ENCODE assay signal across 10 cellular contexts in the genomic region with DNA sequence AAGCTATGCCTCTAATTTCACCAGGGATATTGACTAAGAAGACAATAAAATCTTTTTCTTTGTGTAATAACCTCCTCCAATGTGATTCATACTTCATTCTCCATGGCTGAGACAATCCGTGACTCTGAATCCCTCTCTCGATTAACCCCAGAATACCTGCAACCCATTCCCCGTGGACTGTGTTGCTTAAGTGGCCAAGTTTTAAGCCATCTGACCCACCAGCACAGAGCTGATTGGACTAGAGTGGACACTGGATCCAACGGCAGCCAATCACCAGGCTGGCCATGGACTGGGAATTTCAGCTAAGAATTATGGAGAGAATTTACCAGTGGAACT. TPM values are rescaled to one million over a fixed set of nuclear protein-coding genes. Genes with fewer than 3 reads are reported as not detected.
A peak's percentile ranks its signal among the peaks of the same experiment; 100 is the strongest.
DNase-seq lines count a peak whose midpoint lies in the region; ATAC-seq, FAIRE-seq and TF ChIP-seq lines count a peak whose summit lies in the region.
"Had no signal": no experiment of that assay in that cellular context is flagged by ENCODE, and none has a peak within 500 bp of the region (broad histone marks: within the 10 kb centered on the region; RNA-seq: fewer than 3 reads in every experiment).

No MANE protein-coding gene starts in this region.

- ATAC-seq in natural killer cell, result no peak
- no peak for ATAC-seq in natural killer cell treated with Interleukin-12 subunit alpha and Interleukin-12 subunit beta and Interleukin-15 and Interleukin-18, amount 100 ng/mL, for 72 hours
- no peak for ATAC-seq in naive thymus-derived CD4-positive, alpha-beta T cell
- no peak for ATAC-seq in HG03457 (IDR thresholded peaks at IDR 0.05; ENCODE audit: unreplicated experiment)
- ATAC-seq in mucosa of descending colon, result no peak

- intact Hi-C loops in natural killer cell (cut with micrococcal nuclease) (no loop called here), vagina (cut with DNase I) (no loop called here), mucosa of descending colon (cut with DNase I, micrococcal nuclease) (no loop called here)
- intact Hi-C loops in naive thymus-derived CD4-positive, alpha-beta T cell (cut with micrococcal nuclease), result no loop called here

- WGBS in H1 (ENCODE audit: extremely low coverage in 1 of 2, insufficient coverage in 1 of 2, insufficient read length in 1 of 2, insufficient replicate concordance in 2 of 2, low coverage in 1 of 2, low lambda C conversion rate in 2 of 2, missing lambda C conversion rate in 1 of 2), 2 experiments, result 87% methylated on average over 4 of the region's 4 CpGs; no CpG with 5 or more reads in 1 of the 2 experiments

- H3K14ac ChIP-seq in H1 (ENCODE audit: insufficient read length), result no peak overlapping the region

- H3K4me1 ChIP-seq in H1 (replicated peaks in 1 of 4; ENCODE audit: control insufficient read depth in 3 of 4, insufficient read depth in 4 of 4, low read length in 3 of 4), result peaks cover 11 to 25% (median 17%) of the 10 kb centered on the region in 4 experiments
- H3K4me1 ChIP-seq in naive thymus-derived CD4-positive, alpha-beta T cell (ENCODE audit: control insufficient read depth in 2 of 2, insufficient read depth in 2 of 2, low read length in 2 of 2), result peaks cover 0 to 3% of the 10 kb centered on the region in 2 donors
- H3K4me1 ChIP-seq in vagina, result peaks cover 46% of the 10 kb centered on the region
- H3K4me1 ChIP-seq in mucosa of descending colon (ENCODE audit: low read depth), result peaks cover 7% of the 10 kb centered on the region

- no peaks in the 10 kb centered on the region for H3K79me2 ChIP-seq in H1 (ENCODE audit: control insufficient read depth in 1 of 2, insufficient read depth in 2 of 2, low read length in 2 of 2)

- no peak overlapping the region for H4K8ac ChIP-seq in H1 (ENCODE audit: extremely low read depth, insufficient read depth, low read length)

- H3K56ac ChIP-seq in H1 (replicated peaks; ENCODE audit: insufficient read length, low read depth, low read length), result no peak overlapping the region

- H2AFZ ChIP-seq in H1 (ENCODE audit: low read length), result no peak overlapping the region

- H3K23ac ChIP-seq in H1 (ENCODE audit: insufficient read length), result no peak overlapping the region

- H3K27me3 ChIP-seq in H1 (replicated peaks in 1 of 4; ENCODE audit: control insufficient read depth in 3 of 4, extremely low read depth in 1 of 4, insufficient read depth in 3 of 4, low read length in 3 of 4) (no peaks in the 10 kb centered on the region), vagina (no peaks in the 10 kb centered on the region)
- no peaks in the 10 kb centered on the region for H3K27me3 ChIP-seq in naive thymus-derived CD4-positive, alpha-beta T cell (ENCODE audit: control insufficient read depth in 2 of 2, insufficient read depth in 2 of 2, low read length in 2 of 2)

- no peak overlapping the region; a peak in 1 of 7 replicates for H3K9ac ChIP-seq in H1 (replicated peaks in 1 of 4; ENCODE audit: extremely low read depth in 1 of 4, low read depth in 3 of 4, low read length in 3 of 4)

- H2BK120ac ChIP-seq in H1 (replicated peaks; ENCODE audit: low read depth, low read length), result peak overlapping the region; percentile 17

- H3K36me3 Mint-ChIP-seq in natural killer cell, result peaks cover 6% of the 10 kb centered on the region
- H3K36me3 Mint-ChIP-seq in natural killer cell treated with Interleukin-12 subunit alpha and Interleukin-12 subunit beta and Interleukin-15 and Interleukin-18, amount 100 ng/mL, for 72 hours, result no peaks in the 10 kb centered on the region
- H3K36me3 Mint-ChIP-seq in naive thymus-derived CD4-positive, alpha-beta T cell, result peaks cover 0 to 25% (median 5%) of the 10 kb centered on the region in 5 donors
- H3K36me3 Mint-ChIP-seq: activated naive CD4-positive, alpha-beta T cell treated with anti-CD3 and anti-CD28 coated beads, Interleukin-2, amount 50 U/mL, for 24 hours had no signal

- H3K18ac ChIP-seq in H1 (ENCODE audit: extremely low read depth, low read length), result peak overlapping the region; percentile 96

- H4K91ac ChIP-seq in H1 (replicated peaks; ENCODE audit: insufficient read length, low read length), result peak overlapping the region; percentile 63

- H2BK15ac ChIP-seq in H1 (ENCODE audit: low read length), result peak overlapping the region; percentile 89; the same call in 1 of the 2 replicates

- FAIRE-seq in H1 (lab: Jason Lieb, UNC), result no peak
- FAIRE-seq: GM12891 had no signal

- no peak for TF ChIP-seq EP300 in H1 (IDR thresholded peaks at IDR 0.05; ENCODE audit: borderline replicate concordance in 1 of 2, low read depth in 2 of 2, low read length in 2 of 2)

- no peaks in the 10 kb centered on the region for H3K9me3 Mint-ChIP-seq in natural killer cell
- H3K9me3 Mint-ChIP-seq in natural killer cell treated with Interleukin-12 subunit alpha and Interleukin-12 subunit beta and Interleukin-15 and Interleukin-18, amount 100 ng/mL, for 72 hours, result no peaks in the 10 kb centered on the region
- H3K9me3 Mint-ChIP-seq in naive thymus-derived CD4-positive, alpha-beta T cell, result no peaks in the 10 kb centered on the region
- H3K9me3 Mint-ChIP-seq: activated naive CD4-positive, alpha-beta T cell treated with anti-CD3 and anti-CD28 coated beads, Interleukin-2, amount 50 U/mL, for 24 hours had no signal

- H2BK20ac ChIP-seq in H1 (ENCODE audit: low read length), result peak overlapping the region; percentile 97

- no peak for DNase-seq in natural killer cell
- no peak for DNase-seq in natural killer cell treated with Interleukin-12 subunit alpha and Interleukin-12 subunit beta and Interleukin-15 and Interleukin-18, amount 100 ng/mL, for 72 hours (ENCODE audit: low spot score)
- DNase-seq in H1 (ENCODE audit: low read depth in 1 of 2, low spot score in 2 of 2), result no peak
- no peak for DNase-seq in naive thymus-derived CD4-positive, alpha-beta T cell
- no peak for DNase-seq in vagina (ENCODE audit: extremely low spot score in 2 of 2)
- no peak for DNase-seq in MV-4-11 (lab: John Stamatoyannopoulos, UW)
- no peak for DNase-seq in mucosa of descending colon

- H3K23me2 ChIP-seq in H1 (ENCODE audit: low read depth, low read length), result peaks cover 2% of the 10 kb centered on the region; the same call in 1 of the 2 replicates

- H3K27ac ChIP-seq in H1 (ENCODE audit: low read depth, low read length) (peak overlapping the region; percentile 74; the same call in 1 of the 2 replicates), vagina (peak overlapping the region; percentile 89)
- H3K27ac ChIP-seq in naive thymus-derived CD4-positive, alpha-beta T cell (ENCODE audit: low read depth, low read length), result no peak overlapping the region

- TF ChIP-seq POLR2A in H1 (IDR thresholded peaks at IDR 0.05; ENCODE audit: control extremely low read depth in 1 of 2, low read depth in 2 of 2, low read length in 2 of 2) (no peak), vagina (IDR thresholded peaks at IDR 0.05) (no peak)

- H3K4me3 Mint-ChIP-seq in natural killer cell, result no peak overlapping the region
- H3K4me3 Mint-ChIP-seq in natural killer cell treated with Interleukin-12 subunit alpha and Interleukin-12 subunit beta and Interleukin-15 and Interleukin-18, amount 100 ng/mL, for 72 hours, result no peak overlapping the region
- no peak overlapping the region for H3K4me3 Mint-ChIP-seq in naive thymus-derived CD4-positive, alpha-beta T cell
- H3K4me3 Mint-ChIP-seq: activated naive CD4-positive, alpha-beta T cell treated with anti-CD3 and anti-CD28 coated beads, Interleukin-2, amount 50 U/mL, for 24 hours had no signal

- no peaks in the 10 kb centered on the region for H4K20me1 ChIP-seq in H1 (replicated peaks in 1 of 2; ENCODE audit: control insufficient read depth in 1 of 2, insufficient read depth in 2 of 2, low read length in 2 of 2)

- CTCF ChIA-PET in H1 (lab: Charles Lee; ENCODE audit: partially characterized antibody), result interaction anchor here (0.7 to 10.2 kb wide), 18 partner anchors 8 to 209 kb away, joined by 3 to 153 read pairs (median 5); a partner anchor contains a TSS
- CTCF ChIA-PET in naive thymus-derived CD4-positive, alpha-beta T cell (lab: Charles Lee), result interaction anchor here (1.0 to 9.8 kb wide), 5 partner anchors 9 to 61 kb away, joined by 3 to 270 read pairs (median 4); no protein-coding TSS in a partner anchor

- TF ChIP-seq RAD21 in H1 (IDR thresholded peaks at IDR 0.05 in 1 of 2, conservative IDR thresholded peaks at IDR 0.05 in 1 of 2; ENCODE audit: low read depth in 2 of 2, low read length in 2 of 2), result no peak

- peak overlapping the region; percentile 9 to 31 for H3K27ac Mint-ChIP-seq in natural killer cell
- H3K27ac Mint-ChIP-seq in natural killer cell treated with Interleukin-12 subunit alpha and Interleukin-12 subunit beta and Interleukin-15 and Interleukin-18, amount 100 ng/mL, for 72 hours, result no peak overlapping the region
- peak overlapping the region in 5 of 9 donors; percentile 39 to 58 (median 41) for H3K27ac Mint-ChIP-seq in naive thymus-derived CD4-positive, alpha-beta T cell
- H3K27ac Mint-ChIP-seq: activated naive CD4-positive, alpha-beta T cell treated with anti-CD3 and anti-CD28 coated beads, Interleukin-2, amount 50 U/mL, for 24 hours had no signal

- peak overlapping the region; percentile 99 for H2BK12ac ChIP-seq in H1 (ENCODE audit: low read depth, low read length)

- H2AK5ac ChIP-seq in H1 (ENCODE audit: low read depth, low read length), result no peak overlapping the region

- peak overlapping the region in 1 of 4 experiments; percentile 37; a peak in 1 of 8 replicates for H3K4me3 ChIP-seq in H1 (ENCODE audit: extremely low read depth in 1 of 4, insufficient read depth in 2 of 4, low read depth in 3 of 4, low read length in 4 of 4)
- no peak overlapping the region for H3K4me3 ChIP-seq in naive thymus-derived CD4-positive, alpha-beta T cell (ENCODE audit: low read length)
- H3K4me3 ChIP-seq in vagina, result no peak overlapping the region
- H3K4me3 ChIP-seq in mucosa of descending colon, result no peak overlapping the region

- H3K27me3 Mint-ChIP-seq in natural killer cell (ENCODE audit: low read depth in 2 of 2), result peaks cover 0 to 2% of the 10 kb centered on the region in 2 donors
- no peaks in the 10 kb centered on the region for H3K27me3 Mint-ChIP-seq in natural killer cell treated with Interleukin-12 subunit alpha and Interleukin-12 subunit beta and Interleukin-15 and Interleukin-18, amount 100 ng/mL, for 72 hours
- peaks cover 0 to 8% (median 0%) of the 10 kb centered on the region in 5 donors for H3K27me3 Mint-ChIP-seq in naive thymus-derived CD4-positive, alpha-beta T cell
- H3K27me3 Mint-ChIP-seq: activated naive CD4-positive, alpha-beta T cell treated with anti-CD3 and anti-CD28 coated beads, Interleukin-2, amount 50 U/mL, for 24 hours had no signal

- peak overlapping the region; percentile 93 for H2BK5ac ChIP-seq in H1 (ENCODE audit: low read depth, low read length)

- H3K4me1 Mint-ChIP-seq in natural killer cell, result peaks cover 16 to 34% of the 10 kb centered on the region in 2 donors
- H3K4me1 Mint-ChIP-seq in natural killer cell treated with Interleukin-12 subunit alpha and Interleukin-12 subunit beta and Interleukin-15 and Interleukin-18, amount 100 ng/mL, for 72 hours (ENCODE audit: low read depth in 2 of 2), result peaks cover 12% of the 10 kb centered on the region in 2 donors
- H3K4me1 Mint-ChIP-seq in naive thymus-derived CD4-positive, alpha-beta T cell, result peaks cover 4 to 25% (median 10%) of the 10 kb centered on the region in 7 donors

- peak overlapping the region; percentile 60 to 62; a peak in 3 of 4 replicates for H3K4me2 ChIP-seq in H1 (ENCODE audit: insufficient read depth in 1 of 2, low read depth in 2 of 2, low read length in 2 of 2)

- H3K79me1 ChIP-seq in H1 (ENCODE audit: low read depth, low read length), result no peaks in the 10 kb centered on the region

- POLR2A ChIA-PET in H1 (lab: Charles Lee; ENCODE audit: partially characterized antibody), result interaction anchor here (0.7 to 4.4 kb wide), 14 partner anchors 14 to 128 kb away, joined by 3 to 25 read pairs (median 5); a partner anchor contains a TSS
- POLR2A ChIA-PET in naive thymus-derived CD4-positive, alpha-beta T cell (lab: Charles Lee), result interaction anchor here (0.7 to 1.6 kb wide), 6 partner anchors 8 to 129 kb away, joined by 3 to 6 read pairs (median 4); no protein-coding TSS in a partner anchor

- no peaks in the 10 kb centered on the region for H3K9me3 ChIP-seq in H1 (ENCODE audit: insufficient read depth in 2 of 2, low read depth in 1 of 2, low read length in 1 of 2)
- no peaks in the 10 kb centered on the region for H3K9me3 ChIP-seq in naive thymus-derived CD4-positive, alpha-beta T cell (ENCODE audit: control insufficient read depth in 2 of 3, low read length in 3 of 3)
- no peaks in the 10 kb centered on the region for H3K9me3 ChIP-seq in vagina
- no peaks in the 10 kb centered on the region for H3K9me3 ChIP-seq in mucosa of descending colon

- no peak for TF ChIP-seq CTCF in natural killer cell (IDR thresholded peaks at IDR 0.05)
- no peak for TF ChIP-seq CTCF in H1 (IDR thresholded peaks at IDR 0.05; ENCODE audit: control extremely low read depth in 1 of 3, insufficient read depth in 1 of 3, low read depth in 1 of 3, low read length in 3 of 3)
- TF ChIP-seq CTCF in vagina (IDR thresholded peaks at IDR 0.05), result no peak
- TF ChIP-seq CTCF in mucosa of descending colon (IDR thresholded peaks at IDR 0.05), result no peak

- H4K5ac ChIP-seq in H1 (ENCODE audit: insufficient read length, low read depth, low read length), result no peak overlapping the region

- H3K36me3 ChIP-seq in H1 (ENCODE audit: control insufficient read depth in 2 of 4, insufficient read depth in 4 of 4, low read length in 3 of 4) (no peaks in the 10 kb centered on the region), vagina (no peaks in the 10 kb centered on the region), mucosa of descending colon (ENCODE audit: low read depth) (no peaks in the 10 kb centered on the region)
- H3K36me3 ChIP-seq in naive thymus-derived CD4-positive, alpha-beta T cell (ENCODE audit: control insufficient read depth in 2 of 3, insufficient read depth in 3 of 3, low read length in 3 of 3), result peaks cover 0 to 3% (median 0%) of the 10 kb centered on the region in 3 experiments

- no peak overlapping the region for H3K4ac ChIP-seq in H1 (replicated peaks; ENCODE audit: insufficient read length, low read depth, low read length)

RNA-seq across cellular contexts. Expression of a gene that starts 5.4 kb away (rescaled TPM):
- total RNA-seq in natural killer cell (1 to 10 TPM; 2.0 to 2.8 (median 2.0) TPM), vagina (not detected), mucosa of descending colon (under 1 TPM in 1 of 3 donors, not detected in 2; 0.25 TPM)
- total RNA-seq in natural killer cell treated with Interleukin-12 subunit alpha and Interleukin-12 subunit beta and Interleukin-15 and Interleukin-18, amount 100 ng/mL, for 72 hours, result under 1 TPM in 1 of 2 donors, not detected in 1; 0.19 TPM
- 0.19 and 0.27 TPM in 2 replicates for total RNA-seq in H1 (2021; fragmentation: NEBNext Ultra II Directional; extraction: Animal tissue kit (Norgen Biotek cat#: 25700))
- 0.20 and 0.21 TPM in 2 replicates for polyA plus RNA-seq in H1 (2011; rRNA removed)
- 0.19 TPM for polyA plus RNA-seq in H1 (2011; cell fraction: cytosol; rRNA removed)
- 0.74 TPM for polyA plus RNA-seq in H1 (2011; cell fraction: nucleus; rRNA removed)
- polyA plus RNA-seq in H1 (2012, experiment 1 of 2), result 0.12 to 0.19 TPM (median 0.18 TPM) in 3 of 4 replicates, not detected in the other
- polyA plus RNA-seq in H1 (2012, experiment 2 of 2), result 0.08 TPM
- 0.06 TPM for polyA plus RNA-seq in H1 (2013, experiment 1 of 2)
- polyA plus RNA-seq in H1 (2013, experiment 2 of 2), result 0.07 TPM
- polyA minus RNA-seq in H1 (2011; rRNA and poly(A)+ RNA removed), result 1.1 and 1.8 TPM in 2 replicates
- polyA minus RNA-seq in H1 (2011; cell fraction: cytosol; rRNA and poly(A)+ RNA removed), result not detected
- 0.80 TPM for polyA minus RNA-seq in H1 (2011; cell fraction: nucleus; rRNA and poly(A)+ RNA removed)
- 1 to 10 TPM in 1 of 5 experiments, under 1 TPM in 2, not detected in 2; 0.15 to 3.6 (median 0.56) TPM for total RNA-seq in naive thymus-derived CD4-positive, alpha-beta T cell
- polyA plus RNA-seq in naive thymus-derived CD4-positive, alpha-beta T cell, result under 1 TPM in 1 of 2 donors, not detected in 1; 0.41 TPM

RNA-seq across cellular contexts. Expression of a gene that starts 26.9 kb away (rescaled TPM):
- total RNA-seq in natural killer cell, result 10 to 100 TPM; 49.4 to 62.0 (median 52.6) TPM
- 100 to 1,000 TPM; 133 to 178 TPM for total RNA-seq in natural killer cell treated with Interleukin-12 subunit alpha and Interleukin-12 subunit beta and Interleukin-15 and Interleukin-18, amount 100 ng/mL, for 72 hours
- 236 and 239 TPM in 2 replicates for total RNA-seq in H1 (2021; fragmentation: NEBNext Ultra II Directional; extraction: Animal tissue kit (Norgen Biotek cat#: 25700))
- polyA plus RNA-seq in H1 (2011; rRNA removed), result 137 and 146 TPM in 2 replicates
- 239 TPM for polyA plus RNA-seq in H1 (2011; cell fraction: cytosol; rRNA removed)
- polyA plus RNA-seq in H1 (2011; cell fraction: nucleus; rRNA removed), result 104 TPM
- 235 to 274 TPM (median 252 TPM) in 4 replicates for polyA plus RNA-seq in H1 (2012, experiment 1 of 2)
- 360 TPM for polyA plus RNA-seq in H1 (2012, experiment 2 of 2)
- 195 TPM for polyA plus RNA-seq in H1 (2013, experiment 1 of 2)
- polyA plus RNA-seq in H1 (2013, experiment 2 of 2), result 200 TPM
- 58.9 and 75.6 TPM in 2 replicates for polyA minus RNA-seq in H1 (2011; rRNA and poly(A)+ RNA removed)
- 112 TPM for polyA minus RNA-seq in H1 (2011; cell fraction: cytosol; rRNA and poly(A)+ RNA removed)
- polyA minus RNA-seq in H1 (2011; cell fraction: nucleus; rRNA and poly(A)+ RNA removed), result 56.0 TPM
- total RNA-seq in naive thymus-derived CD4-positive, alpha-beta T cell, result 100 to 1,000 TPM in 1 of 5 experiments, 10 to 100 TPM in 4; 32.2 to 140 (median 69.5) TPM
- polyA plus RNA-seq in naive thymus-derived CD4-positive, alpha-beta T cell, result 100 to 1,000 TPM in 1 of 2 donors, 10 to 100 TPM in 1; 72.0 to 114 TPM
- 199 TPM for total RNA-seq in vagina
- 100 to 1,000 TPM; 165 to 206 (median 174) TPM for total RNA-seq in mucosa of descending colon

RNA-seq across cellular contexts. Expression of a gene that starts 27.3 kb away (rescaled TPM):
- 100 to 1,000 TPM; 124 to 135 (median 125) TPM for total RNA-seq in natural killer cell
- total RNA-seq in natural killer cell treated with Interleukin-12 subunit alpha and Interleukin-12 subunit beta and Interleukin-15 and Interleukin-18, amount 100 ng/mL, for 72 hours, result 10 to 100 TPM; 11.0 to 27.1 TPM
- total RNA-seq in H1 (2021; fragmentation: NEBNext Ultra II Directional; extraction: Animal tissue kit (Norgen Biotek cat#: 25700)), result 7.9 and 8.9 TPM in 2 replicates
- polyA plus RNA-seq in H1 (2011; rRNA removed), result 10.2 and 12.0 TPM in 2 replicates
- polyA plus RNA-seq in H1 (2011; cell fraction: cytosol; rRNA removed), result 13.7 TPM
- 7.1 TPM for polyA plus RNA-seq in H1 (2011; cell fraction: nucleus; rRNA removed)
- 11.5 to 15.4 TPM (median 13.1 TPM) in 4 replicates for polyA plus RNA-seq in H1 (2012, experiment 1 of 2)
- polyA plus RNA-seq in H1 (2012, experiment 2 of 2), result 11.8 TPM
- 6.2 TPM for polyA plus RNA-seq in H1 (2013, experiment 1 of 2)
- 6.2 TPM for polyA plus RNA-seq in H1 (2013, experiment 2 of 2)
- polyA minus RNA-seq in H1 (2011; rRNA and poly(A)+ RNA removed), result 5.5 and 7.2 TPM in 2 replicates
- 4.7 TPM for polyA minus RNA-seq in H1 (2011; cell fraction: cytosol; rRNA and poly(A)+ RNA removed)
- 3.7 TPM for polyA minus RNA-seq in H1 (2011; cell fraction: nucleus; rRNA and poly(A)+ RNA removed)
- 10 to 100 TPM in 3 of 5 experiments, 1 to 10 TPM in 2; 7.7 to 74.7 (median 18.6) TPM for total RNA-seq in naive thymus-derived CD4-positive, alpha-beta T cell
- 10 to 100 TPM; 38.8 to 68.6 TPM for polyA plus RNA-seq in naive thymus-derived CD4-positive, alpha-beta T cell
- total RNA-seq in vagina, result 34.9 TPM
- total RNA-seq in mucosa of descending colon, result 10 to 100 TPM; 28.1 to 58.4 (median 37.5) TPM

Comparison
In these comparisons a context has a peak if more than half of its experiments do, and no peak if none do; other contexts are left out.
1. H3K27ac Mint-ChIP-seq: peak in natural killer cell (2 of 2) and naive thymus-derived CD4-positive, alpha-beta T cell (5 of 9); none in natural killer cell treated with Interleukin-12 subunit alpha and Interleukin-12 subunit beta and Interleukin-15 and Interleukin-18, amount 100 ng/mL, for 72 hours (0 of 2).